Comparison of ENCODE assay signal across 27 cellular contexts in the genomic region with DNA sequence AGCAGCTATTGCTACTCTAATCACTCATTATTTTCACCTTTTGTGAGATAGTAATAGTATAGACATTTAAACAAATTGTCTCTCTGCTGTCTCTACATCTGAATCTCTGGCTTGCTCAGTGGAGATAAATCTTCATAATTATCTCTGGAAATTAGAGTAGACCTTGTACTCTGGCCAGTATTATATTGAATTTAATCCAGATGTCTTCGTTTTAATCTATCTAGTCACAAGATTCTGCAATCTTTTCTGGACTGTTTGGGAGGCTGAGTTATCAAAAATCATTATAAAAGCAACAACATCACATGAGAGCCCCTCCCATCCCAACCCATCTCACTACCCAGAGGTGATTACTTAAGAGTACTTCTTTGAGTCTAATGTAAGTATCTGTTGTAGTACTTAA.
"Had no signal": no experiment of that assay in that cellular context is flagged by ENCODE, and none has a peak within 500 bp of the region (broad histone marks: within the 10 kb centered on the region; RNA-seq: fewer than 3 reads in every experiment).

No MANE protein-coding gene starts in this region.

- ATAC-seq: stimulated activated memory B cell treated with anti-CD40 and anti-IgM and Interleukin-4, amounts not matched to agents 10 μg/mL and 1 μg/mL and 100 μg/mL, for 72 hours; stimulated activated naive CD8-positive, alpha-beta T cell treated with anti-CD3 and anti-CD28 coated beads, Interleukin-15, amount 100 ng/mL, for 72 hours had no signal

- H3K9me3 Mint-ChIP-seq: activated B cell treated with CpG ODN at 0.5 μM for 24 hours; mesothelial cell of epicardium; neural progenitor cell; stimulated activated memory B cell treated with anti-CD40 and anti-IgM and Interleukin-4, amounts not matched to agents 10 μg/mL and 1 μg/mL and 100 μg/mL, for 72 hours; stimulated activated naive CD8-positive, alpha-beta T cell treated with anti-CD3 and anti-CD28 coated beads, Interleukin-15, amount 100 ng/mL, for 72 hours; T-helper 2 cell treated with Interferon-gamma antibody and Interleukin-4, amounts not matched to agents 5 μg/mL and 100 μg/mL, for 36 hours had no signal

- H3K4me3 ChIP-seq: colonic mucosa, neural progenitor cell, right lobe of liver, SJSA1, skin epidermis had no signal

- H3K4me3 Mint-ChIP-seq: activated B cell treated with CpG ODN at 0.5 μM for 24 hours; activated naive CD8-positive, alpha-beta T cell; mesothelial cell of epicardium; naive B cell; neural progenitor cell; stimulated activated memory B cell treated with anti-CD40 and anti-IgM and Interleukin-4, amounts not matched to agents 10 μg/mL and 1 μg/mL and 100 μg/mL, for 72 hours; stimulated activated naive CD8-positive, alpha-beta T cell treated with anti-CD3 and anti-CD28 coated beads, Interleukin-15, amount 100 ng/mL, for 72 hours; T-helper 2 cell treated with Interferon-gamma antibody and Interleukin-4, amounts not matched to agents 5 μg/mL and 100 μg/mL, for 36 hours; type B pancreatic cell had no signal

- H3K27me3 Mint-ChIP-seq: activated B cell treated with CpG ODN at 0.5 μM for 24 hours; activated naive CD8-positive, alpha-beta T cell; naive B cell; stimulated activated memory B cell treated with anti-CD40 and anti-IgM and Interleukin-4, amounts not matched to agents 10 μg/mL and 1 μg/mL and 100 μg/mL, for 72 hours; stimulated activated naive CD8-positive, alpha-beta T cell treated with anti-CD3 and anti-CD28 coated beads, Interleukin-15, amount 100 ng/mL, for 72 hours; type B pancreatic cell had no signal

- DNase-seq: activated B cell treated with CpG ODN at 0.5 μM for 24 hours; activated CD4-positive, alpha-beta T cell treated with anti-CD3 and anti-CD28 coated beads, Interleukin-2, amount 50 U/mL, for 4 hours; activated effector memory CD4-positive, alpha-beta T cell treated with Interleukin-2 at 50 U/mL for 16 hours; activated naive CD4-positive, alpha-beta T cell treated with Interleukin-2 at 50 U/mL for 16 hours; activated T-cell treated with anti-CD3 and anti-CD28 coated beads for 4 hours; anterior cingulate cortex; cerebellar nuclear complex; colonic mucosa; effector CD8-positive, alpha-beta T cell; erythroblast; foreskin melanocyte; glutamatergic neuron; islet precursor cell; naive B cell; right lobe of liver; stimulated activated CD4-positive, alpha-beta T cell treated with anti-CD3 and anti-CD28 coated beads, Interleukin-4, amount 100 ng/mL, for 24 hours; stimulated activated naive CD8-positive, alpha-beta T cell treated with anti-CD3 and anti-CD28 coated beads, Interleukin-15, amount 100 ng/mL, for 72 hours; substantia nigra; T-helper 1 cell had no signal

- H3K27ac Mint-ChIP-seq: activated B cell treated with CpG ODN at 0.5 μM for 24 hours; activated naive CD8-positive, alpha-beta T cell; mesothelial cell of epicardium; neural progenitor cell; stimulated activated memory B cell treated with anti-CD40 and anti-IgM and Interleukin-4, amounts not matched to agents 10 μg/mL and 1 μg/mL and 100 μg/mL, for 72 hours; stimulated activated naive CD8-positive, alpha-beta T cell treated with anti-CD3 and anti-CD28 coated beads, Interleukin-15, amount 100 ng/mL, for 72 hours; T-helper 2 cell treated with Interferon-gamma antibody and Interleukin-4, amounts not matched to agents 5 μg/mL and 100 μg/mL, for 36 hours; type B pancreatic cell had no signal

- H3K36me3 Mint-ChIP-seq: mesothelial cell of epicardium; naive B cell; neural progenitor cell; stimulated activated memory B cell treated with anti-CD40 and anti-IgM and Interleukin-4, amounts not matched to agents 10 μg/mL and 1 μg/mL and 100 μg/mL, for 72 hours had no signal
